15 cellular contexts compared by ENCODE assay signal in genomic region chr2:23791030-23791429, GRCh38.
DNase-seq lines count a peak whose midpoint lies in the region; ATAC-seq and TF ChIP-seq lines count a peak whose summit lies in the region.
"Had no signal": no experiment of that assay in that cellular context is flagged by ENCODE, and none has a peak within 500 bp of the region (broad histone marks: within the 10 kb centered on the region; RNA-seq: fewer than 3 reads in every experiment).

No MANE protein-coding gene starts in this region.

- 0 out of 2 replicates have a peak, but pooled peaks cover 3% of the 10 kb centered on the region for H3K36me3 ChIP-seq in PC-3 (ENCODE audit: low read depth, low read length)
- peaks cover 0 to 34% (median 4%) of the 10 kb centered on the region in 3 donors for H3K36me3 ChIP-seq in esophagus squamous epithelium
- H3K36me3 ChIP-seq in Peyer's patch, result peaks cover 0 to 12% (median 0%) of the 10 kb centered on the region in 3 donors

- H3K79me2 ChIP-seq in PC-3 (ENCODE audit: low read length), result no peaks in the 10 kb centered on the region

- peak; percentile 53 for ATAC-seq in PC-3
- ATAC-seq: naive thymus-derived CD4-positive, alpha-beta T cell; T-helper 17 cell had no signal

- TF ChIP-seq CTCF in PC-3 (conservative IDR thresholded peaks at IDR 0.05; ENCODE audit: low read depth, low read length), result no peak
- TF ChIP-seq CTCF in epithelial cell of esophagus (IDR thresholded peaks at IDR 0.05; ENCODE audit: insufficient read depth, low read depth, low read length, missing control alignments), result no peak
- no peak for TF ChIP-seq CTCF in esophagus squamous epithelium (IDR thresholded peaks at IDR 0.05)
- no peak for TF ChIP-seq CTCF in Peyer's patch (IDR thresholded peaks at IDR 0.05)

- no peak overlapping the region for H2AFZ ChIP-seq in PC-3 (ENCODE audit: low read length)

- TF ChIP-seq POLR2A in esophagus squamous epithelium (IDR thresholded peaks at IDR 0.05), result no peak
- no peak for TF ChIP-seq POLR2A in Peyer's patch (IDR thresholded peaks at IDR 0.05)

- CTCF ChIA-PET in PC-3 (lab: Charles Lee), result no interaction called here

- peak; percentile 91 for DNase-seq in EH (ENCODE audit: low read depth)
- DNase-seq in PC-3, result peak; percentile 82
- DNase-seq in epithelial cell of esophagus (ENCODE audit: low read depth), result peak; percentile 24
- DNase-seq in renal cortical epithelial cell (ENCODE audit: low read depth), result peak; percentile 69
- DNase-seq in NCI-H1092 (lab: John Stamatoyannopoulos, UW), result no peak
- DNase-seq in esophagus squamous epithelium (lab: John Stamatoyannopoulos, UW), result no peak
- DNase-seq in occipital lobe (lab: John Stamatoyannopoulos, UW), result no peak
- DNase-seq in Peyer's patch, result no peak
- DNase-seq: activated CD4-positive, alpha-beta memory T cell treated with anti-CD3 and anti-CD28 coated beads, Interleukin-2, amount 10 ng/mL, durations not matched to agents 7 days and 5 days; DMS79; naive thymus-derived CD4-positive, alpha-beta T cell; NCI-H1930; stimulated activated CD4-positive, alpha-beta T cell treated with anti-CD3 and anti-CD28 coated beads, Interleukin-12 subunit alpha, Interleukin-12 subunit beta, amount 100 ng/mL, for 4 hours; stimulated activated CD8-positive, alpha-beta memory T cell treated with anti-CD3 and anti-CD28 coated beads, Interleukin-4, amount 100 ng/mL, for 48 hours; T-helper 17 cell had no signal

- H3K9me3 ChIP-seq in PC-3 (ENCODE audit: low read length) (no peaks in the 10 kb centered on the region), esophagus squamous epithelium (no peaks in the 10 kb centered on the region), Peyer's patch (no peaks in the 10 kb centered on the region)

- H3K4me3 ChIP-seq in PC-3 (ENCODE audit: low read length) (no peak overlapping the region), epithelial cell of esophagus (ENCODE audit: low read length) (no peak overlapping the region), esophagus squamous epithelium (no peak overlapping the region), Peyer's patch (no peak overlapping the region)

- H3K27ac ChIP-seq in PC-3 (ENCODE audit: low read length) (peak overlapping the region; percentile 93), esophagus squamous epithelium (no peak overlapping the region), Peyer's patch (no peak overlapping the region)

- H3K9me2 ChIP-seq in PC-3 (replicated peaks; ENCODE audit: low read length), result no peaks in the 10 kb centered on the region

- H3K9ac ChIP-seq in PC-3 (ENCODE audit: low read length), result peak overlapping the region; percentile 52

- H4K20me1 ChIP-seq in PC-3 (ENCODE audit: low read length), result no peaks in the 10 kb centered on the region

- intact Hi-C loops in PC-3 (cut with micrococcal nuclease), result loop anchor here (1.0 kb wide), 1 partner anchor 12 kb away; no protein-coding TSS in a partner anchor
- intact Hi-C loops in esophagus squamous epithelium (cut with DNase I), result no loop called here

- no TSS peak for BruUV-seq in PC-3 (replicated peaks; lab: Mats Ljungman, UMichigan)

- H3F3A ChIP-seq in PC-3 (ENCODE audit: low read length, unreplicated experiment), result peaks cover 17% of the 10 kb centered on the region

- peak overlapping the region; percentile 57 for H3K4me2 ChIP-seq in PC-3 (ENCODE audit: low read length)

- peaks cover 48% of the 10 kb centered on the region for H3K4me1 ChIP-seq in PC-3 (ENCODE audit: insufficient read depth, low read length)
- peaks cover 3 to 8% (median 6%) of the 10 kb centered on the region in 3 donors for H3K4me1 ChIP-seq in esophagus squamous epithelium
- H3K4me1 ChIP-seq in Peyer's patch, result peaks cover 0 to 7% (median 0%) of the 10 kb centered on the region in 4 donors

- POLR2A ChIA-PET in PC-3 (lab: Charles Lee; ENCODE audit: unreplicated experiment), result no interaction called here

- H3K27me3 ChIP-seq in PC-3 (ENCODE audit: low read length) (no peaks in the 10 kb centered on the region), esophagus squamous epithelium (no peaks in the 10 kb centered on the region), Peyer's patch (no peaks in the 10 kb centered on the region)

Comparison
In these comparisons a context has a peak if more than half of its experiments do, and no peak if none do; other contexts are left out.
1. DNase-seq: peak in EH (single experiment), PC-3 (single experiment), epithelial cell of esophagus (single experiment) and renal cortical epithelial cell (single experiment); none in NCI-H1092 (single experiment), esophagus squamous epithelium (single experiment), occipital lobe (single experiment) and Peyer's patch (0 of 3).